ENCODE assay signal across 22 cellular contexts in the genomic region with DNA sequence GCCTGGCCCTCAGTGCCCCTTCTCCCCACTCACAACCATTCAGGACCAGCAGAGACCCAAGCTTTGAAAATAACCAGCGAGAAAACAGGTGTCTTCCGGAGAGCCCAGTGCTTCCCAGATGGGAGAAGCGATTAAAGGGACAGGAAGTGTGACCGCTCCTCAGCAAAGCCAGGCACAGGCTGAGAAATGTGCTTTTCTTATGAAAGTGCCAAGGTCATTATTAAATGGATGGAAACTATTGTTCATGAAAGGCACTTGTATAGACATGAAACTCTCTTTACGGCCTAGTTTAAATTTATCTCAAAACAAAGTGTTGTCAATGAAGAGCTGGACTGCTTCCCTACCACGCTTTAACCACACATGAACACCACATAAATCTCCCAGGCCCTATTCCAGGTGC.
A peak's percentile ranks its signal among the peaks of the same experiment; 100 is the strongest.
DNase-seq lines count a peak whose midpoint lies in the region; ATAC-seq and TF ChIP-seq lines count a peak whose summit lies in the region.
"Had no signal": no experiment of that assay in that cellular context is flagged by ENCODE, and none has a peak within 500 bp of the region (broad histone marks: within the 10 kb centered on the region; RNA-seq: fewer than 3 reads in every experiment).

No MANE protein-coding gene starts in this region.

- H3K27me3 ChIP-seq in neural progenitor cell (no peaks in the 10 kb centered on the region), spleen (replicated peaks in 1 of 7) (peaks cover 0 to 6% (median 0%) of the 10 kb centered on the region in 7 donors)
- H3K27me3 ChIP-seq: BE2C had no signal

- no peaks in the 10 kb centered on the region for H3K9me3 Mint-ChIP-seq in neural progenitor cell
- H3K9me3 Mint-ChIP-seq: CD8-positive, alpha-beta memory T cell had no signal

- no peak overlapping the region for H3K9ac ChIP-seq in neural progenitor cell

- H3K4me1 ChIP-seq in neural progenitor cell (peaks cover 7% of the 10 kb centered on the region), spleen (peaks cover 0 to 8% (median 0%) of the 10 kb centered on the region in 6 donors)
- H3K4me1 ChIP-seq: BE2C had no signal

- H3K4me3 ChIP-seq in neural progenitor cell (no peak overlapping the region), spleen (no peak overlapping the region)

- intact Hi-C loops in Right ventricle myocardium superior (cut with DNase I) = no loop called here
- intact Hi-C loops in Right ventricle myocardium inferior (cut with DNase I) = no loop called here
- intact Hi-C loops in spleen (cut with DNase I; ENCODE audit: low total_unique reads) = no loop called here

- H3F3A ChIP-seq in neural progenitor cell (ENCODE audit: low read depth) = no peaks in the 10 kb centered on the region

- peaks cover 16% of the 10 kb centered on the region for H3K4me1 Mint-ChIP-seq in neural progenitor cell
- H3K4me1 Mint-ChIP-seq: CD8-positive, alpha-beta memory T cell had no signal

- H3K27ac ChIP-seq in neural progenitor cell (no peak overlapping the region), spleen (peak overlapping the region in 6 of 8 donors; percentile 2 to 63 (median 24))

- H3K79me2 ChIP-seq in neural progenitor cell (ENCODE audit: low read depth) = no peaks in the 10 kb centered on the region

- TF ChIP-seq CTCF in neural progenitor cell (IDR thresholded peaks at IDR 0.05) (no peak), spleen (IDR thresholded peaks at IDR 0.05 in 8 of 11, conservative IDR thresholded peaks at IDR 0.05 in 3 of 11) (no peak)

- H4K20me1 ChIP-seq in neural progenitor cell (ENCODE audit: low read depth) = no peaks in the 10 kb centered on the region

- 55 to 64% (median 59%) methylated on average over 6 of the region's 6 CpGs for WGBS in spleen, 5 donors

- no peak overlapping the region for H3K4me2 ChIP-seq in neural progenitor cell

- H3K36me3 Mint-ChIP-seq in neural progenitor cell = no peaks in the 10 kb centered on the region
- H3K36me3 Mint-ChIP-seq: CD8-positive, alpha-beta memory T cell had no signal

- ATAC-seq in Right ventricle myocardium superior (ENCODE audit: poor library complexity) (peak; percentile 55), Right ventricle myocardium inferior (no peak), esophagus mucosa (peak; percentile 23)

- H3K4me3 Mint-ChIP-seq in neural progenitor cell = no peak overlapping the region
- H3K4me3 Mint-ChIP-seq: CD8-positive, alpha-beta memory T cell had no signal

- H3K27ac Mint-ChIP-seq in neural progenitor cell = peak overlapping the region; percentile 78
- H3K27ac Mint-ChIP-seq: CD8-positive, alpha-beta memory T cell had no signal

- DNase-seq in Right ventricle myocardium superior (no peak), Right ventricle myocardium inferior (ENCODE audit: missing footprints) (no peak), neural progenitor cell (ENCODE audit: low spot score) (no peak), spleen (no peak), NCI-H748 treated with DMSO at 0.1 percent for 48 hours (lab: John Stamatoyannopoulos, UW) (no peak), HK-2 (ENCODE audit: unreplicated experiment) (no peak), amniotic stem cell (lab: John Stamatoyannopoulos, UW) (no peak)
- DNase-seq: 8988T; BE2C; CD8-positive, alpha-beta memory T cell; DND-41; HCEC 1CT; IMR-90; Kasumi-1; NCI-H1105; NCI-H1694; NCI-H2107; NCI-H345; NCI-H526; NK-92 treated with Interleukin-12 subunit alpha and Interleukin-12 subunit beta, amount 100 ng/mL, for 24 hours; OCI-M1 had no signal

- no peaks in the 10 kb centered on the region for H3K27me3 Mint-ChIP-seq in neural progenitor cell (ENCODE audit: insufficient read depth, low read depth)

- no peak for TF ChIP-seq POLR2A in spleen (IDR thresholded peaks at IDR 0.05)

- no peaks in the 10 kb centered on the region for H3K36me3 ChIP-seq in neural progenitor cell
- no peaks in the 10 kb centered on the region for H3K36me3 ChIP-seq in spleen
- H3K36me3 ChIP-seq: BE2C had no signal

- no peaks in the 10 kb centered on the region for H3K9me3 ChIP-seq in neural progenitor cell (ENCODE audit: low read depth)
- H3K9me3 ChIP-seq in spleen = no peaks in the 10 kb centered on the region
- H3K9me3 ChIP-seq: BE2C had no signal

- no peak overlapping the region for H2AFZ ChIP-seq in neural progenitor cell (replicated peaks)
